In genomic region chr19:22527554-22527953, GRCh38 we compare ENCODE assay signal across 23 cellular contexts.
"Had no signal": no experiment of that assay in that cellular context is flagged by ENCODE, and none has a peak within 500 bp of the region (broad histone marks: within the 10 kb centered on the region; RNA-seq: fewer than 3 reads in every experiment).

No MANE protein-coding gene starts in this region.

- H3K27ac ChIP-seq: KMS-11, SK-N-MC, WERI-Rb-1 had no signal

- ATAC-seq: activated CD4-positive, alpha-beta T cell treated with anti-CD3 and anti-CD28 coated beads for 36 hours; activated T-helper 17 cell treated with anti-CD3 and anti-CD28 coated beads, Interleukin-2, amount 50 U/mL, for 72 hours; PC-3; T-cell had no signal

- H3K4me2 ChIP-seq: KMS-11 had no signal

- H3K36me3 ChIP-seq: WERI-Rb-1 had no signal

- FAIRE-seq: bronchial epithelial cell, RCC 7860 had no signal

- H3K9ac ChIP-seq: KMS-11 had no signal

- DNase-seq: activated CD4-positive, alpha-beta memory T cell treated with anti-CD3 and anti-CD28 coated beads, Interleukin-2, amount 10 ng/mL, durations not matched to agents 7 days and 5 days; activated CD4-positive, alpha-beta T cell treated with anti-CD3 and anti-CD28 coated beads for 36 hours; activated CD4-positive, alpha-beta T cell treated with anti-CD3 and anti-CD28 coated beads, Interleukin-2, amount 50 U/mL, for 1 hour; activated gamma-delta T cell; activated naive CD4-positive, alpha-beta T cell treated with anti-CD3 and anti-CD28 coated beads for 36 hours; activated naive CD8-positive, alpha-beta T cell treated with anti-CD3 and anti-CD28 coated beads for 36 hours; activated T-cell treated with anti-CD3 and anti-CD28 coated beads for 4 hours; activated T-cell treated with anti-CD3 and anti-CD28 coated beads, Interleukin-2, amount 50 U/mL, for 48 hours; NCI-H1105; NCI-H1436; NCI-H1694 treated with DMSO at 0.1 percent for 48 hours; NCI-H2029 treated with DMSO at 0.1 percent for 48 hours; NCI-H510A treated with DMSO at 0.1 percent for 48 hours; NCI-H69; PC-3; T-cell; T-helper 2 cell; WERI-Rb-1 had no signal

- H3K4me3 ChIP-seq: SK-N-MC had no signal
